Comparison of ENCODE assay signal across 14 cellular contexts in the genomic region with DNA sequence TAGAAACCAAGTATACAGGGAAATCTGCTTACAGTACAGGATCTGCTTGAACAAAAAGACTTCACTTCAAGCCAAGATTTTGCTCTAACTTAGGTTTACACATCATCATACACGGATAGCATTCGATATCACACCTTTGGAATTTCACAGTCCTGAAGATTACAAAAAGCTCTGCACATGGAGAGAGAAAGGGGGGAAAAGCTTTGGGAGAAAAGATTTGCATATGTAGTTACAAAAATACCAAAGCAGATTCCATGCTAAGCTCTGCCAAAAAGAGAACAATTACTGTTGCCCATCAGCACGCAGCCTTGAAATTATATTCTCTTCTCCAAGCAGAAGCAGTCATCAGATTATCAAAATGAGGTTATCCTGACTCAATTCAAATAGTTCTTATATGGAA.
DNase-seq lines count a peak whose midpoint lies in the region; ATAC-seq and TF ChIP-seq lines count a peak whose summit lies in the region.
"Had no signal": no experiment of that assay in that cellular context is flagged by ENCODE, and none has a peak within 500 bp of the region (broad histone marks: within the 10 kb centered on the region; RNA-seq: fewer than 3 reads in every experiment).

No MANE protein-coding gene starts in this region.

- DNase-seq in ELR (ENCODE audit: low read depth) = peak; percentile 34
- peak; percentile 22 for DNase-seq in NCI-H1048 (lab: John Stamatoyannopoulos, UW)
- no peak for DNase-seq in caudate nucleus (lab: John Stamatoyannopoulos, UW)
- DNase-seq in psoas muscle = no peak
- no peak for DNase-seq in NCI-H2227 treated with DMSO at 0.1 percent for 48 hours (lab: John Stamatoyannopoulos, UW)
- no peak for DNase-seq in left ventricle myocardium inferior
- DNase-seq: activated CD4-positive, alpha-beta T cell treated with anti-CD3 and anti-CD28 coated beads for 1 hour; activated gamma-delta T cell treated with Interleukin-2 at 50 U/mL for 16 hours; H7; MV-4-11; NCI-H2171 treated with DMSO at 0.1 percent for 48 hours; OCI-M1 had no signal

- ATAC-seq in psoas muscle (no peak), GM19023 (IDR thresholded peaks at IDR 0.05; ENCODE audit: unreplicated experiment) (no peak)

- intact Hi-C loops in psoas muscle (cut with DNase I) = loop anchor here (5.0 to 10.0 kb wide), 2 partner anchors 36 to 58 kb away; no protein-coding TSS in a partner anchor
- intact Hi-C loops in left ventricle myocardium inferior (cut with micrococcal nuclease) = no loop called here

- no peaks in the 10 kb centered on the region for H3K36me3 ChIP-seq in psoas muscle (ENCODE audit: insufficient read depth in 1 of 2, low read depth in 1 of 2)
- no peaks in the 10 kb centered on the region for H3K36me3 ChIP-seq in left ventricle myocardium inferior

- no peak for TF ChIP-seq CTCF in psoas muscle (IDR thresholded peaks at IDR 0.05)
- no peak for TF ChIP-seq CTCF in left ventricle myocardium inferior (IDR thresholded peaks at IDR 0.05; ENCODE audit: borderline replicate concordance)

- peak overlapping the region; percentile 11 for H3K27ac ChIP-seq in caudate nucleus (ENCODE audit: low read depth, low read length)
- H3K27ac ChIP-seq in psoas muscle = peak overlapping the region; percentile 84
- H3K27ac ChIP-seq in left ventricle myocardium inferior (replicated peaks) = no peak overlapping the region
- H3K27ac ChIP-seq: coronary artery had no signal

- H3K4me3 ChIP-seq in psoas muscle (no peak overlapping the region), left ventricle myocardium inferior (no peak overlapping the region)
- H3K4me3 ChIP-seq: coronary artery had no signal

- H3K9me3 ChIP-seq in psoas muscle (no peaks in the 10 kb centered on the region), left ventricle myocardium inferior (replicated peaks) (no peaks in the 10 kb centered on the region)

- H3K27me3 ChIP-seq in psoas muscle (ENCODE audit: insufficient read depth in 3 of 3, low read length in 2 of 3) (no peaks in the 10 kb centered on the region), left ventricle myocardium inferior (ENCODE audit: low read depth) (no peaks in the 10 kb centered on the region)

- WGBS in psoas muscle, 3 donors = 16 to 32% (median 17%) methylated on average over 3 of the region's 3 CpGs

- peaks cover 71% of the 10 kb centered on the region for H3K4me1 ChIP-seq in psoas muscle
- H3K4me1 ChIP-seq in left ventricle myocardium inferior = peaks cover 71% of the 10 kb centered on the region

Comparison
In these comparisons a context has a peak if more than half of its experiments do, and no peak if none do; other contexts are left out.
1. DNase-seq: peak in ELR (single experiment) and NCI-H1048 (single experiment); none in caudate nucleus (0 of 61), psoas muscle (0 of 2), NCI-H2227 treated with DMSO at 0.1 percent for 48 hours (single experiment) and left ventricle myocardium inferior (single experiment).